36 cellular contexts compared by ENCODE assay signal in genomic region chrX:103120748-103121147, GRCh38. TPM values are rescaled to one million over a fixed set of nuclear protein-coding genes. Genes with fewer than 3 reads are reported as not detected.
"Had no signal": no experiment of that assay in that cellular context is flagged by ENCODE, and none has a peak within 500 bp of the region (broad histone marks: within the 10 kb centered on the region; RNA-seq: fewer than 3 reads in every experiment).

No MANE protein-coding gene starts in this region.

- DNase-seq: Karpas-422, Kasumi-1, KG1, MG63, MM.1S, MV-4-11, NCI-H1048, NCI-H1092, NCI-H1092 treated with DMSO at 0.1 percent for 48 hours, NCI-H1105, NCI-H1105 treated with DMSO at 0.1 percent for 48 hours, NCI-H1417, NCI-H1417 treated with DMSO at 0.1 percent for 48 hours, NCI-H1436, NCI-H1436 treated with DMSO at 0.1 percent for 48 hours, NCI-H146, NCI-H1694, NCI-H1694 treated with DMSO at 0.1 percent for 48 hours, NCI-H187, NCI-H187 treated with DMSO at 0.1 percent for 48 hours, NCI-H1930, NCI-H2029, NCI-H2029 treated with DMSO at 0.1 percent for 48 hours, NCI-H2081, NCI-H2081 treated with DMSO at 0.1 percent for 48 hours, NCI-H2107, NCI-H2171, NCI-H2171 treated with DMSO at 0.1 percent for 48 hours, NCI-H2227 treated with DMSO at 0.1 percent for 48 hours, NCI-H226, NCI-H345, NCI-H446, NCI-H446 treated with DMSO at 0.1 percent for 48 hours had no signal

- H3K9me3 ChIP-seq: MG63 had no signal

- H3K9ac ChIP-seq: KMS-11 had no signal

- H3K4me3 ChIP-seq: MG63 had no signal

- H3K27me3 ChIP-seq: MG63 had no signal

- H3K4me2 ChIP-seq: KMS-11 had no signal

- H3K36me3 ChIP-seq: MG63 had no signal

- H3K27ac ChIP-seq: KMS-11 had no signal

RNA-seq across cellular contexts. Expression of gene NXF3, which starts 27.8 kb away (rescaled TPM):
- total RNA-seq: MCF 10A, NCI-H460 had no signal

RNA-seq across cellular contexts. Expression of gene BEX1, which starts 56.8 kb away (rescaled TPM):
- total RNA-seq: MCF 10A, NCI-H460 had no signal
